ENCODE assay signal across 8 cellular contexts in the genomic region with DNA sequence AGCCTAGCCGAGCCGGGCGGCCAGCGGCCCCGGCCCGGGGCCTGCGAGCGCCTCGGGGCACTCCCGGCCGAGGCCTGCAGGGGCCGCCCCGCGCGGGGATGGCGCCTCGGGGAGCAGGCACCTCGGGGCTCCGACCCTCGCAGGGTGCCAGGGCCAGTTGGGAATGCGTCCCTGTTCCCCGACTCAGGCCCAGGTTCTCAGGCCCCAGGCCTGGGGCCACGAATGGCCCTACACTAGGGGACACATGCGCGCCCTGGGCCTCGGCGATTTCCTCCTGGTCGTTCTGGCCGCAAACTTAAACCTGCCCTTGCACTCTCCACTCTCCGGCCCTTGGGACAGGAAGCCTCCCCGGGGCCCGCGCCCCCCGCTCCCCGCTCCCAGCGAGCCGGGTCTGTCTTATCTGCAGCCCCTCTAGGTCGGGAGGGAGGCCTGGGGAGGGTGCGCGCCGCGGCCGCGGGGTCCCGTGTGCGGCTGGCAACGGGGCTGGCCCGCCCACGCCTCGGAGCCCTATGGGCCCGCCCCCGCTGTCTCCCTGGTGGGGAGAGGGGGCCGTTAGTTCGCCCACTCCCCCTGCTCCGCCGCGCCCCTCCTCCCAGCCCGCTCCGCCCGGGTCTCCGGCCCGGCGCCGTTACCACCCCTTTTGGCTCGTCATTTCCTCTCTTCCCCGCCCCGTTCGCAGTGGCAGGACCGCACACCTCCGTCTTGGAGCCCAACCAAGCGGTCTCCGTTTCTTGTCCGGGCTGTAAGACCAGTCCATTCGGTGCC. TPM values are rescaled to one million over a fixed set of nuclear protein-coding genes. Genes with fewer than 3 reads are reported as not detected.
DNase-seq lines count a peak whose midpoint lies in the region; ATAC-seq lines count a peak whose summit lies in the region.

No MANE protein-coding gene starts in this region.

- peak overlapping the region; percentile 83 to 97 (median 94) for H3K4me3 ChIP-seq in BLaER1 treated with 17β-estradiol and CSF1 and Interleukin-3, amounts not matched to agents 10 nM and 100 nM

- POLR2A ChIA-PET in activated CD8-positive, alpha-beta T cell treated with anti-CD3 and anti-CD28 coated beads, Interleukin-2, amount 10 ng/mL, durations not matched to agents 7 days and 5 days (lab: Charles Lee): interaction anchor here (0.6 to 1.8 kb wide), 7 partner anchors 45 to 261 kb away, joined by 3 to 11 read pairs (median 3); partner anchors contain the start of gene TREML2

- H3K27me3 Mint-ChIP-seq in activated CD8-positive, alpha-beta T cell treated with anti-CD3 and anti-CD28 coated beads, Interleukin-2, amount 10 ng/mL, durations not matched to agents 7 days and 5 days (ENCODE audit: low read depth): no peaks in the 10 kb centered on the region

- no peaks in the 10 kb centered on the region for H3K9me3 Mint-ChIP-seq in activated CD8-positive, alpha-beta T cell treated with anti-CD3 and anti-CD28 coated beads, Interleukin-2, amount 10 ng/mL, durations not matched to agents 7 days and 5 days (ENCODE audit: insufficient read depth)

- peak overlapping the region; percentile 86 to 97 (median 95) for H3K4me2 ChIP-seq in BLaER1 treated with 17β-estradiol and CSF1 and Interleukin-3, amounts not matched to agents 10 nM and 100 nM

- H3K4me1 ChIP-seq in BLaER1 treated with 17β-estradiol and CSF1 and Interleukin-3, amounts not matched to agents 10 nM and 100 nM: peaks cover 38 to 63% (median 54%) of the 10 kb centered on the region in 10 experiments

- peak overlapping the region; percentile 91 for H3K4me3 Mint-ChIP-seq in activated CD8-positive, alpha-beta T cell treated with anti-CD3 and anti-CD28 coated beads, Interleukin-2, amount 10 ng/mL, durations not matched to agents 7 days and 5 days

- H3K4me1 Mint-ChIP-seq in activated CD8-positive, alpha-beta T cell treated with anti-CD3 and anti-CD28 coated beads, Interleukin-2, amount 10 ng/mL, durations not matched to agents 7 days and 5 days (ENCODE audit: low read depth): peaks cover 52% of the 10 kb centered on the region

- H3K36me3 ChIP-seq in BLaER1 treated with 17β-estradiol and CSF1 and Interleukin-3, amounts not matched to agents 10 nM and 100 nM: peaks cover 10 to 55% (median 34%) of the 10 kb centered on the region in 11 experiments; a peak in 17 of 22 replicates

- DNase-seq in GM19240 (ENCODE audit: insufficient read length, low spot score) (peak; percentile 55), NCI-H82 (lab: John Stamatoyannopoulos, UW) (peak; percentile 94), ecto neural progenitor cell (ENCODE audit: low spot score) (peak; percentile 90), medulla oblongata (ENCODE audit: extremely low spot score) (peak; percentile 80)
- DNase-seq in activated CD8-positive, alpha-beta T cell treated with anti-CD3 and anti-CD28 coated beads, Interleukin-2, amount 10 ng/mL, durations not matched to agents 7 days and 5 days: peak; percentile 89
- peak; percentile 67 to 73 (median 72) for DNase-seq in stimulated activated CD4-positive, alpha-beta T cell treated with anti-CD3 and anti-CD28 coated beads, TNF-alpha, amount 100 ng/mL, for 4 hours (ENCODE audit: low read depth in 3 of 3)

- peaks cover 33% of the 10 kb centered on the region for H3K36me3 Mint-ChIP-seq in activated CD8-positive, alpha-beta T cell treated with anti-CD3 and anti-CD28 coated beads, Interleukin-2, amount 10 ng/mL, durations not matched to agents 7 days and 5 days (ENCODE audit: low read depth)

- H4K20me1 ChIP-seq in BLaER1 treated with 17β-estradiol and CSF1 and Interleukin-3, amounts not matched to agents 10 nM and 100 nM: peaks cover 40 to 54% (median 48%) of the 10 kb centered on the region in 11 experiments; a peak in 21 of 22 replicates

- ATAC-seq in HG03520 (IDR thresholded peaks at IDR 0.05; ENCODE audit: unreplicated experiment): peak; percentile 27
- peak; percentile 3 for ATAC-seq in activated CD8-positive, alpha-beta T cell treated with anti-CD3 and anti-CD28 coated beads, Interleukin-2, amount 10 ng/mL, durations not matched to agents 7 days and 5 days

- H3K9ac ChIP-seq in BLaER1 treated with 17β-estradiol and CSF1 and Interleukin-3, amounts not matched to agents 10 nM and 100 nM: peak overlapping the region; percentile 94 to 99 (median 99)

- peak overlapping the region; percentile 96 to 99 (median 98) for H3K27ac ChIP-seq in BLaER1 treated with 17β-estradiol and CSF1 and Interleukin-3, amounts not matched to agents 10 nM and 100 nM

- no peaks in the 10 kb centered on the region for H3K9me3 ChIP-seq in BLaER1 treated with 17β-estradiol and CSF1 and Interleukin-3, amounts not matched to agents 10 nM and 100 nM (replicated peaks in 1 of 11)

- H3K27me3 ChIP-seq in BLaER1 treated with 17β-estradiol and CSF1 and Interleukin-3, amounts not matched to agents 10 nM and 100 nM: no peaks in the 10 kb centered on the region

- H3K27ac Mint-ChIP-seq in activated CD8-positive, alpha-beta T cell treated with anti-CD3 and anti-CD28 coated beads, Interleukin-2, amount 10 ng/mL, durations not matched to agents 7 days and 5 days: peak overlapping the region; percentile 98

- CTCF ChIA-PET in activated CD8-positive, alpha-beta T cell treated with anti-CD3 and anti-CD28 coated beads, Interleukin-2, amount 10 ng/mL, durations not matched to agents 7 days and 5 days (lab: Charles Lee): interaction anchor here (0.6 to 1.5 kb wide), 9 partner anchors 14 to 260 kb away, joined by 3 to 6 read pairs (median 4); partner anchors contain the start of gene TREML2

RNA-seq across cellular contexts. Expression of gene NFYA, which starts 0.6 kb away (rescaled TPM):
- 10 to 100 TPM; 32.3 to 32.5 TPM for total RNA-seq in activated CD8-positive, alpha-beta T cell treated with anti-CD3 and anti-CD28 coated beads, Interleukin-2, amount 10 ng/mL, durations not matched to agents 7 days and 5 days

RNA-seq across cellular contexts. Expression of gene OARD1, which starts 1.2 kb away (rescaled TPM):
- total RNA-seq in activated CD8-positive, alpha-beta T cell treated with anti-CD3 and anti-CD28 coated beads, Interleukin-2, amount 10 ng/mL, durations not matched to agents 7 days and 5 days: 10 to 100 TPM; 30.2 to 31.9 TPM

RNA-seq across cellular contexts. Expression of gene APOBEC2, which starts 20.4 kb away (rescaled TPM):
- total RNA-seq in activated CD8-positive, alpha-beta T cell treated with anti-CD3 and anti-CD28 coated beads, Interleukin-2, amount 10 ng/mL, durations not matched to agents 7 days and 5 days: not detected

RNA-seq across cellular contexts. Expression of gene TSPO2, which starts 31.1 kb away (rescaled TPM):
- not detected for total RNA-seq in activated CD8-positive, alpha-beta T cell treated with anti-CD3 and anti-CD28 coated beads, Interleukin-2, amount 10 ng/mL, durations not matched to agents 7 days and 5 days

RNA-seq across cellular contexts. Expression of gene UNC5CL, which starts 34.4 kb away (rescaled TPM):
- 1 to 10 TPM; 1.1 TPM for total RNA-seq in activated CD8-positive, alpha-beta T cell treated with anti-CD3 and anti-CD28 coated beads, Interleukin-2, amount 10 ng/mL, durations not matched to agents 7 days and 5 days

Comparison
In these comparisons a context has a peak if more than half of its experiments do, and no peak if none do; other contexts are left out.
1. Peak in every context shown above with its lines: DNase-seq, ATAC-seq, H3K4me3 ChIP-seq and H3K27ac ChIP-seq.